Comparison of ENCODE assay signal across 8 cellular contexts in genomic region chr22:42317691-42318547, GRCh38. TPM values are rescaled to one million over a fixed set of nuclear protein-coding genes. Genes with fewer than 3 reads are reported as not detected.
A peak's percentile ranks its signal among the peaks of the same experiment; 100 is the strongest.
DNase-seq lines count a peak whose midpoint lies in the region; ATAC-seq lines count a peak whose summit lies in the region.

No MANE protein-coding gene starts in this region.

- ATAC-seq in GM18868 (IDR thresholded peaks at IDR 0.05; ENCODE audit: unreplicated experiment): no peak

- DNase-seq in NCI-H2107 treated with DMSO at 0.1 percent for 48 hours (lab: John Stamatoyannopoulos, UW; ENCODE audit: unreplicated experiment) (peak; percentile 21), NCI-H2107 (lab: John Stamatoyannopoulos, UW) (no peak), NCI-H69 (lab: John Stamatoyannopoulos, UW) (peak; percentile 99), iPS-NIHi11 (ENCODE audit: low spot score) (peak; percentile 43), NCI-H1930 (lab: John Stamatoyannopoulos, UW) (no peak)
- no peak for DNase-seq in stimulated activated naive CD4-positive, alpha-beta T cell treated with Interleukin-2 at 50 U/mL for 16 hours (lab: John Stamatoyannopoulos, UW)

- peak overlapping the region; percentile 77 for H3K27ac ChIP-seq in temporal lobe (ENCODE audit: low read depth, low read length)

RNA-seq across cellular contexts. Expression of gene TCF20, which starts 47.5 kb away (rescaled TPM):
- total RNA-seq in temporal lobe: 45.5 TPM

Comparison
In these comparisons a context has a peak if more than half of its experiments do, and no peak if none do; other contexts are left out.
1. DNase-seq: peak in NCI-H2107 treated with DMSO at 0.1 percent for 48 hours (single experiment), NCI-H69 (single experiment) and iPS-NIHi11 (single experiment); none in NCI-H2107 (single experiment), NCI-H1930 (0 of 2) and stimulated activated naive CD4-positive, alpha-beta T cell treated with Interleukin-2 at 50 U/mL for 16 hours (single experiment).